12 cellular contexts compared by ENCODE assay signal in genomic region chr1:201850053-201850397, GRCh38. TPM values are rescaled to one million over a fixed set of nuclear protein-coding genes. Genes with fewer than 3 reads are reported as not detected.
DNase-seq lines count a peak whose midpoint lies in the region; ATAC-seq, FAIRE-seq and TF ChIP-seq lines count a peak whose summit lies in the region.
"Had no signal": no experiment of that assay in that cellular context is flagged by ENCODE, and none has a peak within 500 bp of the region (broad histone marks: within the 10 kb centered on the region; RNA-seq: fewer than 3 reads in every experiment).

No MANE protein-coding gene starts in this region.

- H3K36me3 Mint-ChIP-seq in stimulated activated naive B cell treated with anti-CD40 and anti-IgM and Interleukin-4, amounts not matched to agents 10 μg/mL and 1 μg/mL and 100 μg/mL, for 72 hours = peaks cover 33 to 35% of the 10 kb centered on the region in 2 donors

- H3K4me1 Mint-ChIP-seq in stimulated activated naive B cell treated with anti-CD40 and anti-IgM and Interleukin-4, amounts not matched to agents 10 μg/mL and 1 μg/mL and 100 μg/mL, for 72 hours = peaks cover 3 to 11% of the 10 kb centered on the region in 2 donors

- TF ChIP-seq CTCF in D721Med (IDR thresholded peaks at IDR 0.05; ENCODE audit: insufficient read depth, missing control alignments) = no peak

- intact Hi-C loops in left ventricle myocardium superior (cut with micrococcal nuclease) = no loop called here

- DNase-seq in HK-2 (ENCODE audit: unreplicated experiment) = peak; percentile 50
- DNase-seq in astrocyte of the hippocampus (ENCODE audit: low read depth, low spot score) = peak; percentile 96
- DNase-seq in left ventricle myocardium superior = no peak
- DNase-seq in D721Med (ENCODE audit: insufficient read length, low spot score) = no peak
- DNase-seq in T-helper 1 cell = no peak
- no peak for DNase-seq in erythroblast (lab: John Stamatoyannopoulos, UW)
- DNase-seq in stimulated activated naive B cell treated with anti-CD40 and anti-IgM and Interleukin-4, amounts not matched to agents 10 μg/mL and 1 μg/mL and 100 μg/mL, for 72 hours = no peak
- DNase-seq: activated CD4-positive, alpha-beta T cell treated with anti-CD3 and anti-CD28 coated beads for 48 hours; NCI-H510A treated with DMSO at 0.1 percent for 48 hours; stimulated activated naive CD8-positive, alpha-beta T cell treated with anti-CD3 and anti-CD28 coated beads, Interleukin-15, amount 100 ng/mL, for 72 hours had no signal

- no peak for TF ChIP-seq POLR2A in erythroblast (IDR thresholded peaks at IDR 0.05; ENCODE audit: low read length)

- no peak overlapping the region for H3K27ac Mint-ChIP-seq in stimulated activated naive B cell treated with anti-CD40 and anti-IgM and Interleukin-4, amounts not matched to agents 10 μg/mL and 1 μg/mL and 100 μg/mL, for 72 hours
- H3K27ac Mint-ChIP-seq: stimulated activated naive CD8-positive, alpha-beta T cell treated with anti-CD3 and anti-CD28 coated beads, Interleukin-15, amount 100 ng/mL, for 72 hours had no signal

- H3K4me3 Mint-ChIP-seq in stimulated activated naive B cell treated with anti-CD40 and anti-IgM and Interleukin-4, amounts not matched to agents 10 μg/mL and 1 μg/mL and 100 μg/mL, for 72 hours = no peak overlapping the region
- H3K4me3 Mint-ChIP-seq: stimulated activated naive CD8-positive, alpha-beta T cell treated with anti-CD3 and anti-CD28 coated beads, Interleukin-15, amount 100 ng/mL, for 72 hours had no signal

- no peaks in the 10 kb centered on the region for H3K27me3 Mint-ChIP-seq in stimulated activated naive B cell treated with anti-CD40 and anti-IgM and Interleukin-4, amounts not matched to agents 10 μg/mL and 1 μg/mL and 100 μg/mL, for 72 hours
- H3K27me3 Mint-ChIP-seq: stimulated activated naive CD8-positive, alpha-beta T cell treated with anti-CD3 and anti-CD28 coated beads, Interleukin-15, amount 100 ng/mL, for 72 hours had no signal

- no peak overlapping the region for H3K4me3 ChIP-seq in subcutaneous abdominal adipose tissue (ENCODE audit: low read depth in 1 of 5, low read length in 5 of 5)

- H3K27me3 ChIP-seq in subcutaneous abdominal adipose tissue (ENCODE audit: control insufficient read depth in 5 of 5, insufficient read depth in 4 of 5, low read length in 5 of 5) = no peaks in the 10 kb centered on the region

- peaks cover 0 to 26% (median 0%) of the 10 kb centered on the region in 5 donors for H3K4me1 ChIP-seq in subcutaneous abdominal adipose tissue (ENCODE audit: control insufficient read depth in 5 of 5, insufficient read depth in 5 of 5, low read length in 5 of 5)
- H3K4me1 ChIP-seq: parathyroid adenoma had no signal

- no peak for FAIRE-seq in D721Med (lab: Jason Lieb, UNC)

- no peaks in the 10 kb centered on the region for H3K9me3 Mint-ChIP-seq in stimulated activated naive B cell treated with anti-CD40 and anti-IgM and Interleukin-4, amounts not matched to agents 10 μg/mL and 1 μg/mL and 100 μg/mL, for 72 hours
- H3K9me3 Mint-ChIP-seq: stimulated activated naive CD8-positive, alpha-beta T cell treated with anti-CD3 and anti-CD28 coated beads, Interleukin-15, amount 100 ng/mL, for 72 hours had no signal

- H3K9ac ChIP-seq in subcutaneous abdominal adipose tissue (ENCODE audit: low read length in 5 of 5) = peak overlapping the region in 1 of 5 donors; percentile 20
- H3K9ac ChIP-seq: parathyroid adenoma had no signal

- H3K36me3 ChIP-seq in subcutaneous abdominal adipose tissue (ENCODE audit: control insufficient read depth in 5 of 5, insufficient read depth in 5 of 5, low read length in 5 of 5) = peaks cover 40 to 61% (median 44%) of the 10 kb centered on the region in 5 donors

- peak; percentile 74 for ATAC-seq in left ventricle myocardium superior
- no peak for ATAC-seq in stimulated activated naive B cell treated with anti-CD40 and anti-IgM and Interleukin-4, amounts not matched to agents 10 μg/mL and 1 μg/mL and 100 μg/mL, for 72 hours (replicated peaks)
- ATAC-seq: stimulated activated naive CD8-positive, alpha-beta T cell treated with anti-CD3 and anti-CD28 coated beads, Interleukin-15, amount 100 ng/mL, for 72 hours had no signal

- no peaks in the 10 kb centered on the region for H3K9me3 ChIP-seq in subcutaneous abdominal adipose tissue (ENCODE audit: control insufficient read depth in 5 of 5, low read length in 5 of 5)

- peak overlapping the region; percentile 64 for H3K27ac ChIP-seq in subcutaneous abdominal adipose tissue (ENCODE audit: low read depth, low read length)
- H3K27ac ChIP-seq: parathyroid adenoma had no signal

RNA-seq across cellular contexts. Expression of gene IPO9, which starts 21.1 kb away (rescaled TPM):
- total RNA-seq in left ventricle myocardium superior = 22.1 TPM

RNA-seq across cellular contexts. Expression of gene SHISA4, which starts 38.7 kb away (rescaled TPM):
- 129 TPM for total RNA-seq in left ventricle myocardium superior

Comparison
In these comparisons a context has a peak if more than half of its experiments do, and no peak if none do; other contexts are left out.
1. DNase-seq: peak in HK-2 (single experiment) and astrocyte of the hippocampus (single experiment); none in left ventricle myocardium superior (single experiment), D721Med (single experiment), T-helper 1 cell (0 of 5), erythroblast (0 of 2) and stimulated activated naive B cell treated with anti-CD40 and anti-IgM and Interleukin-4, amounts not matched to agents 10 μg/mL and 1 μg/mL and 100 μg/mL, for 72 hours (single experiment).